In the genomic region with DNA sequence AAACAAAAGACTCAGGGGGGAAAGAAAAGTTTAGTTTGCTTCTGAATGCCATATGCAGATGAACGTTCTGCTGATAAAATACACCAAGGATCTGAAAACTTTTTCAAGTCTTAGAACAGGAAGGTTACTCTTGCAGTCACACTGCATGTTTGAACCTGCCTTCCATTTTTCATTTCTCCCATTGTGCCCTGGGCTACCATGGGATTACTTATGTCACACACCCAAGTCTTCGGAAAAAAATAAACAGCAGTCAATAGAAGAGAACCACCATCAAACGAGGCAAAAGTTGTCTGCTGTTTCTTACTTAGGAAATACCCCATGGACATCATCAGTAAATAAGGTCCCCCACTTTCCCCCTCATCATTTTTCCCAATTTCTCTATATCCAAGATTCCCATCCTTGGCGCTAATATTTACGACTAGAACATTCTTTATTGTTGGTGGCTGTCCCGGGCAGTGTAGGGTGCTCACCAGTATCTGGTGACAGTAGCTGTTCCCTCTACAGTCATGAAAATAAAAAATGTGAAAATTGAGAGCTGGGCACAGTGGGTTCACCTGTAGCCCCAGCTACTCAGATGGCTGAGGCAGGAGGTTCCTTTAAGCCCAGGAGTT, we compare ENCODE assay signal across 9 cellular contexts.
DNase-seq lines count a peak whose midpoint lies in the region; ATAC-seq and TF ChIP-seq lines count a peak whose summit lies in the region.
"Had no signal": no experiment of that assay in that cellular context is flagged by ENCODE, and none has a peak within 500 bp of the region (broad histone marks: within the 10 kb centered on the region; RNA-seq: fewer than 3 reads in every experiment).

No MANE protein-coding gene starts in this region.

- POLR2A ChIA-PET in HEK293 (lab: Yijun Ruan, JAX) (no interaction called here), RWPE1 (lab: Yijun Ruan, JAX; ENCODE audit: low non-redundant PET) (interaction anchor here (0.6 kb wide), 1 partner anchor 66 kb away, joined by 3 read pairs; no protein-coding TSS in a partner anchor)

- DNase-seq in RWPE1 (ENCODE audit: low spot score), result peak; percentile 60
- DNase-seq in middle frontal gyrus (ENCODE audit: extremely low spot score, low spot score), result no peak
- DNase-seq in ecto neural progenitor cell (ENCODE audit: low spot score), result no peak
- DNase-seq: amniotic stem cell, HCEC 1CT had no signal

- ATAC-seq in esophagus mucosa (peak; percentile 68), HG02840 (IDR thresholded peaks at IDR 0.05; ENCODE audit: low FRiP score, unreplicated experiment) (no peak)

- CTCF ChIA-PET in HEK293 (lab: Yijun Ruan, JAX), result no interaction called here
- CTCF ChIA-PET in RWPE1 (lab: Yijun Ruan, JAX), result interaction anchor here (0.5 to 1.1 kb wide), 2 partner anchors 153 to 289 kb away, joined by 3 read pairs; no protein-coding TSS in a partner anchor

- H3K4me3 ChIP-seq in HEK293 (ENCODE audit: low read depth, low read length) (no peak overlapping the region), skeletal muscle satellite cell (ENCODE audit: low read length) (no peak overlapping the region)

- TF ChIP-seq CTCF in HEK293 (tag by site-specific recombination; IDR thresholded peaks at IDR 0.05), result no peak
- no peak for TF ChIP-seq CTCF in RWPE1 (conservative IDR thresholded peaks at IDR 0.05; ENCODE audit: low read depth)

- H3K4me1 ChIP-seq in HEK293 (ENCODE audit: control insufficient read depth, insufficient read depth, low read length) (peaks cover 23% of the 10 kb centered on the region), skeletal muscle satellite cell (ENCODE audit: control insufficient read depth, insufficient read depth, low read length) (peaks cover 61% of the 10 kb centered on the region)

- H3K9ac ChIP-seq in skeletal muscle satellite cell (ENCODE audit: low read depth, low read length), result peak overlapping the region; percentile 73

- H3K27ac ChIP-seq in HEK293 (ENCODE audit: extremely low read depth, low read depth, low read length) (no peak overlapping the region; the same call in 1 of the 2 replicates), RWPE1 (no peak overlapping the region)

- no peak overlapping the region for H3K4me2 ChIP-seq in skeletal muscle satellite cell (ENCODE audit: low read length)

- H3K36me3 ChIP-seq in HEK293 (ENCODE audit: control insufficient read depth in 2 of 2, insufficient read depth in 1 of 2, low read length in 2 of 2) (no peaks in the 10 kb centered on the region), skeletal muscle satellite cell (ENCODE audit: insufficient read depth, low read length) (no peaks in the 10 kb centered on the region)

- H3K9me3 ChIP-seq in HEK293 (ENCODE audit: control insufficient read depth, insufficient read depth, low read depth, low read length), result no peaks in the 10 kb centered on the region
- H3K9me3 ChIP-seq in skeletal muscle satellite cell (replicated peaks; ENCODE audit: low read length), result no peaks in the 10 kb centered on the region

- no peaks in the 10 kb centered on the region for H3K27me3 ChIP-seq in skeletal muscle satellite cell (ENCODE audit: control insufficient read depth, insufficient read depth, low read length)

TF ChIP-seq in HEK293, 187 proteins besides CTCF, POLR2A, EP300 and RAD21:
- TF ChIP-seq ZNF623 (tag by site-specific recombination; IDR thresholded peaks at IDR 0.05) (no peak), GLI2 (tag by site-specific recombination; IDR thresholded peaks at IDR 0.05; ENCODE audit: borderline replicate concordance, low read depth) (no peak), ZNF561 (tag by site-specific recombination; IDR thresholded peaks at IDR 0.05; ENCODE audit: borderline replicate concordance) (no peak), PRDM1 (tag by site-specific recombination; IDR thresholded peaks at IDR 0.05) (0 out of 2 replicates have a peak, but pooled peaks have one; percentile 12)
TF ChIP-seq in HEK293: peak in this region for 1.
